9 cellular contexts compared by ENCODE assay signal in genomic region chr15:90248760-90249122, GRCh38. TPM values are rescaled to one million over a fixed set of nuclear protein-coding genes. Genes with fewer than 3 reads are reported as not detected.
A peak's percentile ranks its signal among the peaks of the same experiment; 100 is the strongest.
DNase-seq lines count a peak whose midpoint lies in the region; ATAC-seq and TF ChIP-seq lines count a peak whose summit lies in the region.
"Had no signal": no experiment of that assay in that cellular context is flagged by ENCODE, and none has a peak within 500 bp of the region (broad histone marks: within the 10 kb centered on the region; RNA-seq: fewer than 3 reads in every experiment).

No MANE protein-coding gene starts in this region.

- no peak overlapping the region for H3K27ac Mint-ChIP-seq in activated CD4-positive, alpha-beta T cell treated with anti-CD3 and anti-CD28 coated beads for 36 hours
- no peak overlapping the region for H3K27ac Mint-ChIP-seq in activated T-helper 2 cell treated with anti-CD3 and anti-CD28 coated beads, Interferon-gamma antibody, Interleukin-2, Interleukin-4, amounts not matched to agents 10 μg/mL and 5 μg/mL and 100 μg/mL, durations not matched to agents 14 hours and 24 hours and 36 hours
- peak overlapping the region; percentile 67 for H3K27ac Mint-ChIP-seq in stimulated activated memory B cell treated with anti-CD40 and anti-IgM and Interleukin-4, amounts not matched to agents 10 μg/mL and 1 μg/mL and 100 μg/mL, for 72 hours

- no peaks in the 10 kb centered on the region for H3K9me3 ChIP-seq in right atrium auricular region

- H3K4me3 ChIP-seq in right atrium auricular region = peak overlapping the region in 1 of 2 donors; percentile 63

- H3K9me3 Mint-ChIP-seq in activated CD4-positive, alpha-beta T cell treated with anti-CD3 and anti-CD28 coated beads for 36 hours (ENCODE audit: low read depth) = no peaks in the 10 kb centered on the region
- H3K9me3 Mint-ChIP-seq in activated T-helper 2 cell treated with anti-CD3 and anti-CD28 coated beads, Interferon-gamma antibody, Interleukin-2, Interleukin-4, amounts not matched to agents 10 μg/mL and 5 μg/mL and 100 μg/mL, durations not matched to agents 14 hours and 24 hours and 36 hours = no peaks in the 10 kb centered on the region
- H3K9me3 Mint-ChIP-seq in stimulated activated memory B cell treated with anti-CD40 and anti-IgM and Interleukin-4, amounts not matched to agents 10 μg/mL and 1 μg/mL and 100 μg/mL, for 72 hours = no peaks in the 10 kb centered on the region

- H3K4me3 Mint-ChIP-seq in activated CD4-positive, alpha-beta T cell treated with anti-CD3 and anti-CD28 coated beads for 36 hours = peak overlapping the region; percentile 17
- peak overlapping the region; percentile 68 for H3K4me3 Mint-ChIP-seq in activated T-helper 2 cell treated with anti-CD3 and anti-CD28 coated beads, Interferon-gamma antibody, Interleukin-2, Interleukin-4, amounts not matched to agents 10 μg/mL and 5 μg/mL and 100 μg/mL, durations not matched to agents 14 hours and 24 hours and 36 hours (ENCODE audit: low read depth)
- peak overlapping the region; percentile 76 for H3K4me3 Mint-ChIP-seq in stimulated activated memory B cell treated with anti-CD40 and anti-IgM and Interleukin-4, amounts not matched to agents 10 μg/mL and 1 μg/mL and 100 μg/mL, for 72 hours

- H3K27me3 Mint-ChIP-seq in activated CD4-positive, alpha-beta T cell treated with anti-CD3 and anti-CD28 coated beads for 36 hours = no peaks in the 10 kb centered on the region
- no peaks in the 10 kb centered on the region for H3K27me3 Mint-ChIP-seq in activated T-helper 2 cell treated with anti-CD3 and anti-CD28 coated beads, Interferon-gamma antibody, Interleukin-2, Interleukin-4, amounts not matched to agents 10 μg/mL and 5 μg/mL and 100 μg/mL, durations not matched to agents 14 hours and 24 hours and 36 hours (ENCODE audit: low read depth)
- H3K27me3 Mint-ChIP-seq in stimulated activated memory B cell treated with anti-CD40 and anti-IgM and Interleukin-4, amounts not matched to agents 10 μg/mL and 1 μg/mL and 100 μg/mL, for 72 hours = no peaks in the 10 kb centered on the region

- no peak for ATAC-seq in activated CD4-positive, alpha-beta T cell treated with anti-CD3 and anti-CD28 coated beads for 36 hours
- no peak for ATAC-seq in stimulated activated memory B cell treated with anti-CD40 and anti-IgM and Interleukin-4, amounts not matched to agents 10 μg/mL and 1 μg/mL and 100 μg/mL, for 72 hours
- ATAC-seq in GM19467 (IDR thresholded peaks at IDR 0.05; ENCODE audit: unreplicated experiment) = no peak
- no peak for ATAC-seq in GM19023 (IDR thresholded peaks at IDR 0.05; ENCODE audit: unreplicated experiment)

- no peak for TF ChIP-seq CTCF in right atrium auricular region (IDR thresholded peaks at IDR 0.05)

- DNase-seq in activated CD4-positive, alpha-beta T cell treated with anti-CD3 and anti-CD28 coated beads for 36 hours = no peak
- no peak for DNase-seq in activated CD4-positive, alpha-beta T cell treated with anti-CD3 and anti-CD28 coated beads, Interleukin-2, amount 50 U/mL, for 1 hour
- DNase-seq in activated T-helper 2 cell treated with anti-CD3 and anti-CD28 coated beads, Interferon-gamma antibody, Interleukin-2, Interleukin-4, amounts not matched to agents 10 μg/mL and 5 μg/mL and 100 μg/mL, durations not matched to agents 14 hours and 24 hours and 36 hours (ENCODE audit: low spot score) = no peak
- DNase-seq in right atrium auricular region (ENCODE audit: low spot score) (no peak), NCI-H187 (lab: John Stamatoyannopoulos, UW) (no peak)

- POLR2A ChIA-PET in activated CD4-positive, alpha-beta T cell treated with anti-CD3 and anti-CD28 coated beads for 36 hours (lab: Charles Lee) = interaction anchor here (1.0 to 1.7 kb wide), 2 partner anchors 17 to 22 kb away, joined by 4 to 5 read pairs; partner anchors contain the start of gene NGRN

- H3K27me3 ChIP-seq in right atrium auricular region = no peaks in the 10 kb centered on the region

- peaks cover 14% of the 10 kb centered on the region for H3K4me1 Mint-ChIP-seq in activated CD4-positive, alpha-beta T cell treated with anti-CD3 and anti-CD28 coated beads for 36 hours
- peaks cover 11% of the 10 kb centered on the region for H3K4me1 Mint-ChIP-seq in activated T-helper 2 cell treated with anti-CD3 and anti-CD28 coated beads, Interferon-gamma antibody, Interleukin-2, Interleukin-4, amounts not matched to agents 10 μg/mL and 5 μg/mL and 100 μg/mL, durations not matched to agents 14 hours and 24 hours and 36 hours (ENCODE audit: low read depth)
- H3K4me1 Mint-ChIP-seq in stimulated activated memory B cell treated with anti-CD40 and anti-IgM and Interleukin-4, amounts not matched to agents 10 μg/mL and 1 μg/mL and 100 μg/mL, for 72 hours = peaks cover 18% of the 10 kb centered on the region

- H3K36me3 ChIP-seq in right atrium auricular region = no peaks in the 10 kb centered on the region

- intact Hi-C loops in activated CD4-positive, alpha-beta T cell treated with anti-CD3 and anti-CD28 coated beads for 36 hours (cut with DNase I, micrococcal nuclease) = loop anchor here in 1 of 2 experiments (1.0 kb wide), 1 partner anchor 14 kb away; the partner anchor contains the start of gene GDPGP1
- intact Hi-C loops in activated T-helper 2 cell treated with anti-CD3 and anti-CD28 coated beads, Interferon-gamma antibody, Interleukin-2, Interleukin-4, amounts not matched to agents 10 μg/mL and 5 μg/mL and 100 μg/mL, durations not matched to agents 14 hours and 24 hours and 36 hours (cut with micrococcal nuclease) = loop anchor here (1.0 kb wide), 1 partner anchor 17 kb away; the partner anchor contains the start of gene NGRN

- no peaks in the 10 kb centered on the region for H3K36me3 Mint-ChIP-seq in activated CD4-positive, alpha-beta T cell treated with anti-CD3 and anti-CD28 coated beads for 36 hours (ENCODE audit: low read depth)
- no peaks in the 10 kb centered on the region for H3K36me3 Mint-ChIP-seq in activated T-helper 2 cell treated with anti-CD3 and anti-CD28 coated beads, Interferon-gamma antibody, Interleukin-2, Interleukin-4, amounts not matched to agents 10 μg/mL and 5 μg/mL and 100 μg/mL, durations not matched to agents 14 hours and 24 hours and 36 hours (ENCODE audit: low read depth)
- H3K36me3 Mint-ChIP-seq in stimulated activated memory B cell treated with anti-CD40 and anti-IgM and Interleukin-4, amounts not matched to agents 10 μg/mL and 1 μg/mL and 100 μg/mL, for 72 hours = no peaks in the 10 kb centered on the region

- peak overlapping the region; percentile 65 to 79 for H3K27ac ChIP-seq in right atrium auricular region

- CTCF ChIA-PET in activated CD4-positive, alpha-beta T cell treated with anti-CD3 and anti-CD28 coated beads for 36 hours (lab: Charles Lee) = interaction anchor here (0.6 to 1.4 kb wide), 4 partner anchors 11 to 280 kb away, joined by 3 to 4 read pairs (median 4); partner anchors contain the start of genes CIB1 and GDPGP1

- H3K4me1 ChIP-seq in right atrium auricular region = peaks cover 0 to 14% of the 10 kb centered on the region in 2 donors

RNA-seq across cellular contexts. Expression of gene TTLL13, which starts 0.6 kb away (rescaled TPM):
- under 1 TPM; 0.39 to 0.46 TPM for total RNA-seq in activated CD4-positive, alpha-beta T cell treated with anti-CD3 and anti-CD28 coated beads for 36 hours
- 0.34 and 1.3 TPM in 2 replicates for total RNA-seq in activated T-helper 2 cell treated with anti-CD3 and anti-CD28 coated beads, Interferon-gamma antibody, Interleukin-2, Interleukin-4, amounts not matched to agents 10 μg/mL and 5 μg/mL and 100 μg/mL, durations not matched to agents 14 hours and 24 hours and 36 hours
- not detected for total RNA-seq in right atrium auricular region
- total RNA-seq: kidney epithelial cell had no signal

RNA-seq across cellular contexts. Expression of gene GDPGP1, which starts 14.7 kb away (rescaled TPM):
- total RNA-seq in activated CD4-positive, alpha-beta T cell treated with anti-CD3 and anti-CD28 coated beads for 36 hours = 1 to 10 TPM; 5.6 to 6.6 TPM
- total RNA-seq in activated T-helper 2 cell treated with anti-CD3 and anti-CD28 coated beads, Interferon-gamma antibody, Interleukin-2, Interleukin-4, amounts not matched to agents 10 μg/mL and 5 μg/mL and 100 μg/mL, durations not matched to agents 14 hours and 24 hours and 36 hours = 11.4 and 12.0 TPM in 2 replicates
- total RNA-seq in right atrium auricular region = 10 to 100 TPM in 1 of 2 donors, 1 to 10 TPM in 1; 8.6 to 16.1 TPM

RNA-seq across cellular contexts. Expression of gene CIB1, which starts 15.0 kb away (rescaled TPM):
- total RNA-seq in activated CD4-positive, alpha-beta T cell treated with anti-CD3 and anti-CD28 coated beads for 36 hours = 100 to 1,000 TPM; 135 to 140 TPM
- total RNA-seq in activated T-helper 2 cell treated with anti-CD3 and anti-CD28 coated beads, Interferon-gamma antibody, Interleukin-2, Interleukin-4, amounts not matched to agents 10 μg/mL and 5 μg/mL and 100 μg/mL, durations not matched to agents 14 hours and 24 hours and 36 hours = 159 and 162 TPM in 2 replicates
- total RNA-seq in right atrium auricular region = 10 to 100 TPM; 24.9 to 31.1 TPM

RNA-seq across cellular contexts. Expression of gene NGRN, which starts 16.7 kb away (rescaled TPM):
- 10 to 100 TPM; 22.0 to 23.9 TPM for total RNA-seq in activated CD4-positive, alpha-beta T cell treated with anti-CD3 and anti-CD28 coated beads for 36 hours
- 37.1 and 40.3 TPM in 2 replicates for total RNA-seq in activated T-helper 2 cell treated with anti-CD3 and anti-CD28 coated beads, Interferon-gamma antibody, Interleukin-2, Interleukin-4, amounts not matched to agents 10 μg/mL and 5 μg/mL and 100 μg/mL, durations not matched to agents 14 hours and 24 hours and 36 hours
- total RNA-seq in right atrium auricular region = 100 to 1,000 TPM; 107 to 110 TPM

RNA-seq across cellular contexts. Expression of gene SEMA4B, which starts 47.6 kb away (rescaled TPM):
- 10 to 100 TPM; 12.5 to 15.8 TPM for total RNA-seq in activated CD4-positive, alpha-beta T cell treated with anti-CD3 and anti-CD28 coated beads for 36 hours
- 28.3 and 30.2 TPM in 2 replicates for total RNA-seq in activated T-helper 2 cell treated with anti-CD3 and anti-CD28 coated beads, Interferon-gamma antibody, Interleukin-2, Interleukin-4, amounts not matched to agents 10 μg/mL and 5 μg/mL and 100 μg/mL, durations not matched to agents 14 hours and 24 hours and 36 hours
- 10 to 100 TPM; 22.1 to 31.6 TPM for total RNA-seq in right atrium auricular region

Comparison
In these comparisons a context has a peak if more than half of its experiments do, and no peak if none do; other contexts are left out.
1. H3K4me3 Mint-ChIP-seq: peak in every context shown above with its lines; median percentile 76 in stimulated activated memory B cell treated with anti-CD40 and anti-IgM and Interleukin-4, amounts not matched to agents 10 μg/mL and 1 μg/mL and 100 μg/mL, for 72 hours; 68 in activated T-helper 2 cell treated with anti-CD3 and anti-CD28 coated beads, Interferon-gamma antibody, Interleukin-2, Interleukin-4, amounts not matched to agents 10 μg/mL and 5 μg/mL and 100 μg/mL, durations not matched to agents 14 hours and 24 hours and 36 hours; 17 in activated CD4-positive, alpha-beta T cell treated with anti-CD3 and anti-CD28 coated beads for 36 hours.